3 cellular contexts compared by ENCODE assay signal in the genomic region with DNA sequence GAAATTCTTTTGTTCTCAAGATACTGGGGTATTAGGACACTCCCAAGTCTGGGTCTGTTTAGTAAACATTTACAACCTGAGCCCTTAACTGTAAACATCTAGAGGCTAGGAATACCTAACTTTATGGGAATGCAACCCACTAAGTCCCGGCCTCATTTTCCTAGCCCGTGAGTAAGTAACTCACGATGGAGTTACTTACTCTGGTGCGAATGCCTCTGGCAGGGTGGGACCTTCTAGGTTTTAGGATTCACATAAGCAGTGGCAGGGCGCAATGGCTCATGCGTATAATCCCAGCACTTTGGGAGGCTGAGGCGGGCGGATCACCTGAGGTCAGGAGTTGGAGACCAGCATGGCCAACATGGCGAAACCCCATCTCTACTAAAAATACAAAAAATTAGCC. TPM values are rescaled to one million over a fixed set of nuclear protein-coding genes. Genes with fewer than 3 reads are reported as not detected.
"Had no signal": no experiment of that assay in that cellular context is flagged by ENCODE, and none has a peak within 500 bp of the region (broad histone marks: within the 10 kb centered on the region; RNA-seq: fewer than 3 reads in every experiment).

No MANE protein-coding gene starts in this region.

RNA-seq across cellular contexts. Expression of a gene that starts 14.5 kb away (rescaled TPM):
- polyA plus RNA-seq: naive thymus-derived CD4-positive, alpha-beta T cell had no signal

RNA-seq across cellular contexts. Expression of a gene that starts 50.8 kb away (rescaled TPM):
- total RNA-seq: osteocyte had no signal
- polyA plus RNA-seq: naive thymus-derived CD4-positive, alpha-beta T cell; naive thymus-derived CD8-positive, alpha-beta T cell had no signal
